18 cellular contexts compared by ENCODE assay signal in the genomic region with DNA sequence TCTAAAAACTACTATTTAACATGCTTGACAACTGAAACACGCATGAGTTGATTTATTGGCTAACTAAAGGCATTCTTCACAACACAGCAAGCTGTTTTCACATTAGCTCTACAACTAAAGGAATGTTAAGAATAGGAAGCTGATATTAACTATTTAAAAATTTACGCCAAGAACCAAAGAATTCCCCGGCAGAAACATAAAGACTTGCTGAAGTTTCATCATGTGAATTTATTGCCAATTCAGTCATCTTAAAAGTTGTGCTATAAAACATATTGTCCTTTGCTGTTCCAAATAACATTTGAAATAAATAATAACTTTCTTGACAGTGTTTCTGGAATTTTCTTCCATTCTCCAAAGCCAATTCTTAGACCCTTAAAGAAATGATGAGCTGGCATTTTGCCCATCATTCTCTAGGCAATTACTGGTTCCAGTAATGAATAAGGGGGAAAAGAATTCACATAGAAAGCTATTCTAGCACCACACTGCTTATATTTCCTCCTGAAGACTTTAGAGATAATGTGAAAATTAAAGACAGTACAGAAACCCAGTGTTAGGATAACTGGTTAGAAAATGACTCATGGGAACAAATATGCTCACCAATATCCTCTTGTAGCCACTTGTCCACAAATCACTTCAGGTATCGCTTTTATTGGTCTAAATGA.
A peak's percentile ranks its signal among the peaks of the same experiment; 100 is the strongest.
DNase-seq lines count a peak whose midpoint lies in the region; ATAC-seq and TF ChIP-seq lines count a peak whose summit lies in the region.
"Had no signal": no experiment of that assay in that cellular context is flagged by ENCODE, and none has a peak within 500 bp of the region (broad histone marks: within the 10 kb centered on the region; RNA-seq: fewer than 3 reads in every experiment).

No MANE protein-coding gene starts in this region.

- no peak overlapping the region for H2AFZ ChIP-seq in GM23248

- TF ChIP-seq POLR2A in gastrocnemius medialis (IDR thresholded peaks at IDR 0.05) = no peak

- H3K9me3 ChIP-seq in GM23248 (ENCODE audit: low read depth) (no peaks in the 10 kb centered on the region), gastrocnemius medialis (no peaks in the 10 kb centered on the region)
- H3K9me3 ChIP-seq: esophagus muscularis mucosa, HAP-1 had no signal

- TF ChIP-seq CTCF in fibroblast of mammary gland (conservative IDR thresholded peaks at IDR 0.05; ENCODE audit: control insufficient read depth, insufficient read depth, low read depth, low read length) = no peak
- no peak for TF ChIP-seq CTCF in gastrocnemius medialis (IDR thresholded peaks at IDR 0.05 in 4 of 5, conservative IDR thresholded peaks at IDR 0.05 in 1 of 5)

- no peaks in the 10 kb centered on the region for H4K20me1 ChIP-seq in GM23248 (ENCODE audit: insufficient read depth)

- ATAC-seq in SK-N-SH treated with all-trans-retinoic acid at 6 μM for 48 hours (peak; percentile 63), HG03097 (IDR thresholded peaks at IDR 0.05; ENCODE audit: low FRiP score, unreplicated experiment) (no peak), gastrocnemius medialis (no peak)
- ATAC-seq: T-cell had no signal

- WGBS in GM23248 (ENCODE audit: low coverage in 1 of 2, low lambda C conversion rate in 2 of 2, missing lambda C conversion rate in 2 of 2), 2 experiments = 31 to 38% methylated on average over 4 of the region's 4 CpGs

- peaks cover 47% of the 10 kb centered on the region for H3F3A ChIP-seq in GM23248 (ENCODE audit: insufficient read depth)

- in situ Hi-C loops in GM23248 (cut with MboI) (no loop called here), gastrocnemius medialis (cut with MboI; ENCODE audit: low sequenced_read_pairs in 4 of 4) (no loop called here)

- peak overlapping the region; percentile 21 for H3K4me3 ChIP-seq in GM23248
- H3K4me3 ChIP-seq in fibroblast of mammary gland (ENCODE audit: control insufficient read depth, low read depth, low read length) = no peak overlapping the region
- no peak overlapping the region for H3K4me3 ChIP-seq in skeletal muscle cell (ENCODE audit: low read depth, low read length)
- H3K4me3 ChIP-seq in gastrocnemius medialis = no peak overlapping the region
- H3K4me3 ChIP-seq: esophagus muscularis mucosa, HAP-1 had no signal

- DNase-seq in GM23248 (peak; percentile 57), fibroblast of mammary gland (ENCODE audit: low read depth) (peak; percentile 58), skeletal muscle cell (ENCODE audit: low read depth) (peak; percentile 39), DMS153 treated with DMSO at 0.1 percent for 48 hours (lab: John Stamatoyannopoulos, UW; ENCODE audit: unreplicated experiment) (no peak), gastrocnemius medialis (no peak), OCI-M1 (lab: John Stamatoyannopoulos, UW) (no peak)
- DNase-seq: activated CD4-positive, alpha-beta T cell treated with anti-CD3 and anti-CD28 coated beads, Interleukin-2, amount 50 U/mL, for 1 hour; activated gamma-delta T cell; central memory CD4-positive, alpha-beta T cell; islet precursor cell; naive B cell; NCI-H2081 treated with DMSO at 0.1 percent for 48 hours; T-cell had no signal

- intact Hi-C loops in gastrocnemius medialis (cut with DNase I; ENCODE audit: low total_unique reads) = no loop called here

- H3K4me1 ChIP-seq in GM23248 (ENCODE audit: insufficient read depth) (peaks cover 56% of the 10 kb centered on the region), gastrocnemius medialis (peaks cover 24 to 39% of the 10 kb centered on the region in 2 donors)

- no peak overlapping the region for H3K9ac ChIP-seq in GM23248
- H3K9ac ChIP-seq: KMS-11 had no signal

- H3K36me3 ChIP-seq in GM23248 (ENCODE audit: low read depth) (no peaks in the 10 kb centered on the region), gastrocnemius medialis (no peaks in the 10 kb centered on the region)
- H3K36me3 ChIP-seq: esophagus muscularis mucosa, HAP-1 had no signal

- H3K27ac ChIP-seq in GM23248 = peak overlapping the region; percentile 53
- H3K27ac ChIP-seq in gastrocnemius medialis = no peak overlapping the region
- H3K27ac ChIP-seq: esophagus muscularis mucosa, KMS-11 had no signal

- peak overlapping the region; percentile 55 for H3K4me2 ChIP-seq in GM23248 (ENCODE audit: unreplicated experiment)
- H3K4me2 ChIP-seq: KMS-11 had no signal

- 0 out of 2 replicates have a peak, but pooled peaks cover 14% of the 10 kb centered on the region for H3K79me2 ChIP-seq in GM23248 (ENCODE audit: insufficient read depth)

- H3K27me3 ChIP-seq in GM23248 (replicated peaks; ENCODE audit: insufficient read depth) = no peaks in the 10 kb centered on the region
- no peaks in the 10 kb centered on the region for H3K27me3 ChIP-seq in gastrocnemius medialis
- H3K27me3 ChIP-seq: esophagus muscularis mucosa had no signal

- no peaks in the 10 kb centered on the region for H3K9me2 ChIP-seq in GM23248 (ENCODE audit: insufficient read depth)

TF ChIP-seq in SK-N-SH treated with all-trans-retinoic acid at 6 μM for 48 hours, 23 proteins besides CTCF, POLR2A, EP300 and RAD21:
- TF ChIP-seq TOX (CRISPR knock-in tag; IDR thresholded peaks at IDR 0.05; ENCODE audit: borderline replicate concordance) (no peak), ISL1 (CRISPR knock-in tag; IDR thresholded peaks at IDR 0.05) (peak; percentile 42; the same call in 1 of the 2 replicates), ZNF70 (CRISPR knock-in tag; IDR thresholded peaks at IDR 0.05) (no peak), ARNTL (CRISPR knock-in tag; IDR thresholded peaks at IDR 0.05; ENCODE audit: borderline replicate concordance, low read depth) (no peak), BACH2 (CRISPR knock-in tag; IDR thresholded peaks at IDR 0.05; ENCODE audit: borderline replicate concordance) (no peak), ZNF8 (CRISPR knock-in tag; IDR thresholded peaks at IDR 0.05) (no peak)
- TF ChIP-seq, protein P1, sequence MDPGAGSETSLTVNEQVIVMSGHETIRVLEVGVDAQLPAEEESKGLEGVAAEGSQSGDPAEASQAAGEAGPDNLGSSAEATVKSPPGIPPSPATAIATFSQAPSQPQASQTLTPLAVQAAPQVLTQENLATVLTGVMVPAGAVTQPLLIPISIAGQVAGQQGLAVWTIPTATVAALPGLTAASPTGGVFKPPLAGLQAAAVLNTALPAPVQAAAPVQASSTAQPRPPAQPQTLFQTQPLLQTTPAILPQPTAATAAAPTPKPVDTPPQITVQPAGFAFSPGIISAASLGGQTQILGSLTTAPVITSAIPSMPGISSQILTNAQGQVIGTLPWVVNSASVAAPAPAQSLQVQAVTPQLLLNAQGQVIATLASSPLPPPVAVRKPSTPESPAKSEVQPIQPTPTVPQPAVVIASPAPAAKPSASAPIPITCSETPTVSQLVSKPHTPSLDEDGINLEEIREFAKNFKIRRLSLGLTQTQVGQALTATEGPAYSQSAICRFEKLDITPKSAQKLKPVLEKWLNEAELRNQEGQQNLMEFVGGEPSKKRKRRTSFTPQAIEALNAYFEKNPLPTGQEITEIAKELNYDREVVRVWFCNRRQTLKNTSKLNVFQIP (CRISPR knock-in tag; IDR thresholded peaks at IDR 0.05; ENCODE audit: borderline replicate concordance, low read depth) = no peak

Comparison
In these comparisons a context has a peak if more than half of its experiments do, and no peak if none do; other contexts are left out.
1. DNase-seq: peak in GM23248 (single experiment), fibroblast of mammary gland (single experiment) and skeletal muscle cell (single experiment); none in DMS153 treated with DMSO at 0.1 percent for 48 hours (single experiment), gastrocnemius medialis (0 of 2) and OCI-M1 (single experiment).